Comparison of ENCODE assay signal across 8 cellular contexts in the genomic region with DNA sequence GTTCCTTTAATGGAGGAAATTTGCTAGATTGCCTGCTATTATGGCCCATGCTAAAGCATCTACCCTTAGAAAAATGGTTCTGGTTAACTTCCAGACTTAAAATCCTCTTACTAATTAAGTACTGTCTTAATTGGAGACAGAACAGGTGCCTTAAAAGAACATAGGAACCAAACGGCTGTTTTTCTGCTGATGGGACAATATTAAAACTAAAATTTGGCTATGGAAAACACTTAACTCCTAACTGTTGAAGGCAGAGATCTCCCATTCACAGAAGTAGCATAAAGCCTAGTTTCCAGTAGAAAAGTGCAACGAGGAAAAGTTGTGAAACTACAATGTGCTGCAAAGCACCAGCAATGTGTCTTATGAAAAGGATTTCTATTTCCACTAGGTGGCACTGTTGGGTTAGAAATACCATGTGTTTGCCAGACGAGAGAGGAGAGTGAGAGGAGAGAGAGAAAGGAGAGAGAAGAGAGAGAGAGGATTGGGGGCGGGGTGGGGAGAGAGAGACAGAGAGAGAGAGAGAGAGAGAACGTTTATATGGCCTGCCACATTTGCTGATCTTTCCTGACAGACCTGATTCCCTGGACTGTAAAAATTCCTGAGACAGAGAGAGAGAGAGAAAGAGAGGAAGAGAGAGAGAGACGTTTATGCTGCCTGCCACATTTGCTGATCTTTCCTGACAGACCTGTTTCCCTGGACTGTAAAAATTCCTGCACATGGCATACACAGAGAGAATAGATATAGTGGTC. TPM values are rescaled to one million over a fixed set of nuclear protein-coding genes. Genes with fewer than 3 reads are reported as not detected.
DNase-seq lines count a peak whose midpoint lies in the region; ATAC-seq and TF ChIP-seq lines count a peak whose summit lies in the region.

No MANE protein-coding gene starts in this region.

- H3K27me3 Mint-ChIP-seq in activated CD4-positive, alpha-beta T cell treated with anti-CD3 and anti-CD28 coated beads, Interleukin-2, amount 10 ng/mL, durations not matched to agents 7 days and 5 days: peaks cover 20% of the 10 kb centered on the region

- no peak for TF ChIP-seq POLR2A in esophagus squamous epithelium (IDR thresholded peaks at IDR 0.05)

- no peak overlapping the region for H2AFZ ChIP-seq in neural cell (ENCODE audit: low read depth, low read length)

- in situ Hi-C loops in KBM-7 (cut with MboI; ENCODE audit: low pct_unique_long_range_greater_than_20kb, low sequenced_read_pairs): no loop called here
- in situ Hi-C loops in SK-MEL-5 (cut with HindIII; ENCODE audit: low pct_unique_long_range_greater_than_20kb, low sequenced_read_pairs): no loop called here

- TF ChIP-seq CTCF in esophagus squamous epithelium (IDR thresholded peaks at IDR 0.05) (peak; percentile 41 to 69 (median 54)), neural cell (IDR thresholded peaks at IDR 0.05; ENCODE audit: poor library complexity, severe bottlenecking) (peak; percentile 67)

- POLR2A ChIA-PET in activated CD4-positive, alpha-beta T cell treated with anti-CD3 and anti-CD28 coated beads, Interleukin-2, amount 10 ng/mL, durations not matched to agents 7 days and 5 days (lab: Charles Lee): no interaction called here

- CTCF ChIA-PET in activated CD4-positive, alpha-beta T cell treated with anti-CD3 and anti-CD28 coated beads, Interleukin-2, amount 10 ng/mL, durations not matched to agents 7 days and 5 days (lab: Charles Lee): interaction anchor here (0.7 kb wide), 1 partner anchor 218 kb away, joined by 3 read pairs; a partner anchor contains a TSS

- H3K9me3 Mint-ChIP-seq in activated CD4-positive, alpha-beta T cell treated with anti-CD3 and anti-CD28 coated beads, Interleukin-2, amount 10 ng/mL, durations not matched to agents 7 days and 5 days: no peaks in the 10 kb centered on the region

- H3K27ac ChIP-seq in esophagus squamous epithelium (no peak overlapping the region), neural cell (ENCODE audit: low read length) (no peak overlapping the region)

- H3K9me2 ChIP-seq in neural cell (ENCODE audit: insufficient read depth, low read length): no peaks in the 10 kb centered on the region

- no peak for TF ChIP-seq EP300 in neural cell (conservative IDR thresholded peaks at IDR 0.05; ENCODE audit: poor library complexity, severe bottlenecking)

- ATAC-seq in GM21723 (IDR thresholded peaks at IDR 0.05; ENCODE audit: unreplicated experiment): peak; percentile 94

- no peaks in the 10 kb centered on the region for H3K9me3 ChIP-seq in esophagus squamous epithelium
- peaks cover 4% of the 10 kb centered on the region for H3K9me3 ChIP-seq in neural cell (ENCODE audit: low read length)

- peaks cover 2% of the 10 kb centered on the region for H3K4me1 Mint-ChIP-seq in activated CD4-positive, alpha-beta T cell treated with anti-CD3 and anti-CD28 coated beads, Interleukin-2, amount 10 ng/mL, durations not matched to agents 7 days and 5 days

- no peak overlapping the region for H3K4me3 Mint-ChIP-seq in activated CD4-positive, alpha-beta T cell treated with anti-CD3 and anti-CD28 coated beads, Interleukin-2, amount 10 ng/mL, durations not matched to agents 7 days and 5 days

- H3K4me2 ChIP-seq in neural cell (ENCODE audit: low read length): no peak overlapping the region

- peaks cover 0 to 11% (median 0%) of the 10 kb centered on the region in 4 donors for H3K27me3 ChIP-seq in esophagus squamous epithelium
- H3K27me3 ChIP-seq in neural cell (ENCODE audit: insufficient read depth, low read depth, low read length): no peaks in the 10 kb centered on the region

- WGBS in esophagus squamous epithelium, 2 donors: 7 to 11% methylated on average over 6 of the region's 6 CpGs

- peaks cover 0 to 6% (median 2%) of the 10 kb centered on the region in 3 donors for H3K4me1 ChIP-seq in esophagus squamous epithelium

- H3K4me3 ChIP-seq in esophagus squamous epithelium: no peak overlapping the region
- no peak overlapping the region for H3K4me3 ChIP-seq in neural cell (ENCODE audit: low read length)

- TF ChIP-seq RAD21 in neural cell (conservative IDR thresholded peaks at IDR 0.05): peak; percentile 69

- H3K9ac ChIP-seq in neural cell (ENCODE audit: low read length): no peak overlapping the region

- H3K36me3 ChIP-seq in esophagus squamous epithelium (no peaks in the 10 kb centered on the region), neural cell (ENCODE audit: insufficient read depth, low read length) (no peaks in the 10 kb centered on the region)

- no peaks in the 10 kb centered on the region for H3F3A ChIP-seq in neural cell (ENCODE audit: insufficient read depth, low read length, poor library complexity, severe bottlenecking)

- H3K36me3 Mint-ChIP-seq in activated CD4-positive, alpha-beta T cell treated with anti-CD3 and anti-CD28 coated beads, Interleukin-2, amount 10 ng/mL, durations not matched to agents 7 days and 5 days (ENCODE audit: low read depth): no peaks in the 10 kb centered on the region

- DNase-seq in activated CD4-positive, alpha-beta T cell treated with anti-CD3 and anti-CD28 coated beads, Interleukin-2, amount 10 ng/mL, durations not matched to agents 7 days and 5 days: peak; percentile 48
- DNase-seq in activated CD4-positive, alpha-beta T cell treated with anti-CD3 and anti-CD28 coated beads for 48 hours: no peak
- DNase-seq in KBM-7 (peak; percentile 71), SK-MEL-5 (ENCODE audit: low read depth, low spot score) (peak; percentile 83), esophagus squamous epithelium (lab: John Stamatoyannopoulos, UW) (no peak)
- DNase-seq in effector CD8-positive, alpha-beta T cell (lab: John Stamatoyannopoulos, UW): no peak

- H4K20me1 ChIP-seq in neural cell (ENCODE audit: insufficient read depth): no peaks in the 10 kb centered on the region

- no peaks in the 10 kb centered on the region for H3K79me2 ChIP-seq in neural cell (replicated peaks; ENCODE audit: insufficient read depth, low read length)

- intact Hi-C loops in esophagus squamous epithelium (cut with DNase I): no loop called here

- no peak overlapping the region for H3K27ac Mint-ChIP-seq in activated CD4-positive, alpha-beta T cell treated with anti-CD3 and anti-CD28 coated beads, Interleukin-2, amount 10 ng/mL, durations not matched to agents 7 days and 5 days

TF ChIP-seq in neural cell, 6 proteins besides CTCF, POLR2A, EP300 and RAD21:
- TF ChIP-seq MXI1 (conservative IDR thresholded peaks at IDR 0.05; ENCODE audit: poor library complexity, severe bottlenecking): no peak
- TF ChIP-seq SMC3 (conservative IDR thresholded peaks at IDR 0.05; ENCODE audit: poor library complexity): peak; percentile 67

RNA-seq across cellular contexts. Expression of a gene that starts 51.5 kb away (rescaled TPM):
- not detected for total RNA-seq in activated CD4-positive, alpha-beta T cell treated with anti-CD3 and anti-CD28 coated beads, Interleukin-2, amount 10 ng/mL, durations not matched to agents 7 days and 5 days
- total RNA-seq in SK-MEL-5 (2014; rRNA removed; shearing (Covaris generic)): 0.80 and 1.1 TPM in 2 replicates
- polyA plus RNA-seq in SK-MEL-5 (2015; cell fraction: cytosol; rRNA removed): 0.80 and 1.2 TPM in 2 replicates
- 0.31 and 0.66 TPM in 2 replicates for polyA plus RNA-seq in SK-MEL-5 (2015; cell fraction: nucleus; rRNA removed)
- under 1 TPM; 0.13 to 0.57 (median 0.34) TPM for total RNA-seq in esophagus squamous epithelium
- polyA plus RNA-seq in neural cell: 1.3 and 1.4 TPM in 2 replicates
- polyA minus RNA-seq in neural cell: 0.93 and 0.97 TPM in 2 replicates

Comparison
In these comparisons a context has a peak if more than half of its experiments do, and no peak if none do; other contexts are left out.
1. DNase-seq: peak in activated CD4-positive, alpha-beta T cell treated with anti-CD3 and anti-CD28 coated beads, Interleukin-2, amount 10 ng/mL, durations not matched to agents 7 days and 5 days (single experiment), KBM-7 (single experiment) and SK-MEL-5 (single experiment); none in activated CD4-positive, alpha-beta T cell treated with anti-CD3 and anti-CD28 coated beads for 48 hours (single experiment), esophagus squamous epithelium (single experiment) and effector CD8-positive, alpha-beta T cell (single experiment).